17 cellular contexts compared by ENCODE assay signal in the genomic region with DNA sequence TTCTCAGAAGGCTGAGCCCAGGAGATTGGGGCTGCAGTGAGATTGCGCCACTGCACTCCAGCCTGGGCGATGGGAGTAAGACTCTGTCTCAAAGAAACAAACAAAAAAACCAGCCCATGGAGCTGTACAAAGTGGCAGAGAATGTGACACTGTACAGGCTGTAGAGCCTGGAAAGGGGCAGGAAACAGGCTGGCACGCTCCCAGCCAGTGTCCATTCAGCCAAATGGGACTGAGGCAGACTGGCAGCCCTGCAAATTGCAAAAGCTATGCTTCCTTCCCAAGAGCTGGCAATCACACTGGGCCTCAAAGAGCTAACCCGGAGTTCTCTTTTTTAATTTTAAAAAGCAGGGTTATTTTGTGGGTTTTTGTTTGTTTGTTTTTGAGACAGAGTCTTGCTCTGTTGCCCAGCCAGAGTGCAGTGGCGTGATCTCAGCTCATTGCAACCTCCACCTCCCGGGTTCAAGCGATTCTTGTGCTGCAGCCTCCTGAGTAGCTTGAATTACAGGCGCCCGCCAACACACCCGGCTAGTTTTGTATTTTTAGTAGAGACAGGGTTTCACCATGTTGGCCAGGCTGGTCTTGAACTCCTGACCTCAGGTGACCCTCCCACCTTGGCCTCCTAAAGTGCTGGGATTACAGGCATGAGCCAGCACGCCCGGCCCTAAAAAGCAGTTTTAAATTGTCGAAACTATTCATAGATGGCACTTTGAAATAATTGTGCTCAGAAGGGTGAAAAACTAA. TPM values are rescaled to one million over a fixed set of nuclear protein-coding genes. Genes with fewer than 3 reads are reported as not detected.
DNase-seq lines count a peak whose midpoint lies in the region; ATAC-seq and TF ChIP-seq lines count a peak whose summit lies in the region.
"Had no signal": no experiment of that assay in that cellular context is flagged by ENCODE, and none has a peak within 500 bp of the region (broad histone marks: within the 10 kb centered on the region; RNA-seq: fewer than 3 reads in every experiment).

No MANE protein-coding gene starts in this region.

- DNase-seq in RWPE1 (ENCODE audit: low spot score) (no peak), dermis microvascular lymphatic vessel endothelial cell (ENCODE audit: low read depth in 2 of 2) (peak; percentile 41 to 49), inferior parietal cortex (ENCODE audit: extremely low spot score) (peak; percentile 77), putamen (ENCODE audit: low spot score) (peak; percentile 89), NCI-H1694 (lab: John Stamatoyannopoulos, UW) (no peak), mucosa of descending colon (no peak)
- DNase-seq: CD8-positive, alpha-beta memory T cell; foreskin fibroblast; immature natural killer cell; NCI-H2081 treated with DMSO at 0.1 percent for 48 hours; NCI-H526 treated with DMSO at 0.1 percent for 48 hours; pancreas; PC-9; stimulated activated naive B cell treated with anti-CD40 and anti-IgM and Interleukin-4, amounts not matched to agents 10 μg/mL and 1 μg/mL and 100 μg/mL, for 72 hours had no signal

- H3K27ac ChIP-seq in RWPE1, result 0 out of 2 replicates have a peak overlapping the region, but pooled peaks have one; percentile 7
- H3K27ac ChIP-seq: cardiac muscle cell, pancreas, PC-9 had no signal

- no peaks in the 10 kb centered on the region for H3K36me3 ChIP-seq in mucosa of descending colon (ENCODE audit: low read depth)
- H3K36me3 ChIP-seq: cardiac muscle cell had no signal

- ATAC-seq in HG03280 (IDR thresholded peaks at IDR 0.05; ENCODE audit: unreplicated experiment), result no peak
- no peak for ATAC-seq in GM21619 (IDR thresholded peaks at IDR 0.05; ENCODE audit: unreplicated experiment)
- ATAC-seq in mucosa of descending colon, result no peak
- ATAC-seq: stimulated activated naive B cell treated with anti-CD40 and anti-IgM and Interleukin-4, amounts not matched to agents 10 μg/mL and 1 μg/mL and 100 μg/mL, for 72 hours had no signal

- TF ChIP-seq CTCF in RWPE1 (conservative IDR thresholded peaks at IDR 0.05; ENCODE audit: low read depth), result no peak
- no peak for TF ChIP-seq CTCF in mucosa of descending colon (IDR thresholded peaks at IDR 0.05)

- CTCF ChIA-PET in RWPE1 (lab: Yijun Ruan, JAX), result interaction anchor here (0.6 to 1.2 kb wide), 2 partner anchors 25 to 32 kb away, joined by 5 to 6 read pairs; no protein-coding TSS in a partner anchor

- H3K9me3 ChIP-seq in mucosa of descending colon, result no peaks in the 10 kb centered on the region
- H3K9me3 ChIP-seq: pancreas had no signal

- H3K4me1 ChIP-seq in mucosa of descending colon (ENCODE audit: low read depth), result no peaks in the 10 kb centered on the region
- H3K4me1 ChIP-seq: pancreas had no signal

- intact Hi-C loops in mucosa of descending colon (cut with DNase I, micrococcal nuclease), result no loop called here

- H3K4me3 ChIP-seq in mucosa of descending colon, result no peak overlapping the region
- H3K4me3 ChIP-seq: cardiac muscle cell, pancreas, PC-9 had no signal

- POLR2A ChIA-PET in RWPE1 (lab: Yijun Ruan, JAX; ENCODE audit: low non-redundant PET), result no interaction called here

RNA-seq across cellular contexts. Expression of gene SCRN3, which starts 42.8 kb away (rescaled TPM):
- total RNA-seq in dermis microvascular lymphatic vessel endothelial cell, result 13.2 and 14.2 TPM in 2 replicates
- 10 to 100 TPM; 21.9 to 24.9 (median 22.7) TPM for total RNA-seq in mucosa of descending colon

RNA-seq across cellular contexts. Expression of gene GPR155, which starts 48.5 kb away (rescaled TPM):
- total RNA-seq in dermis microvascular lymphatic vessel endothelial cell (0.77 and 1.4 TPM in 2 replicates), mucosa of descending colon (10 to 100 TPM in 1 of 3 donors, 1 to 10 TPM in 2; 4.7 to 15.6 (median 6.8) TPM)

Comparison
In these comparisons a context has a peak if more than half of its experiments do, and no peak if none do; other contexts are left out.
1. DNase-seq: peak in dermis microvascular lymphatic vessel endothelial cell (2 of 2), inferior parietal cortex (single experiment) and putamen (single experiment); none in RWPE1 (single experiment), NCI-H1694 (single experiment) and mucosa of descending colon (0 of 3).